In genomic region chr22:43978558-43978957, GRCh38 we compare ENCODE assay signal across 5 cellular contexts. TPM values are rescaled to one million over a fixed set of nuclear protein-coding genes. Genes with fewer than 3 reads are reported as not detected.
"Had no signal": no experiment of that assay in that cellular context is flagged by ENCODE, and none has a peak within 500 bp of the region (broad histone marks: within the 10 kb centered on the region; RNA-seq: fewer than 3 reads in every experiment).

No MANE protein-coding gene starts in this region.

- H3K4me3 ChIP-seq: GM23338 had no signal

- H3K4me2 ChIP-seq: GM23338 had no signal

- H2AFZ ChIP-seq: GM23338 had no signal

- ATAC-seq: GM23338 had no signal

- DNase-seq: H9, HCEC 1CT, IMR-90 had no signal

RNA-seq across cellular contexts. Expression of gene PARVB, which starts 45.5 kb away (rescaled TPM):
- total RNA-seq: HT-29 had no signal
